15 cellular contexts compared by ENCODE assay signal in the genomic region with DNA sequence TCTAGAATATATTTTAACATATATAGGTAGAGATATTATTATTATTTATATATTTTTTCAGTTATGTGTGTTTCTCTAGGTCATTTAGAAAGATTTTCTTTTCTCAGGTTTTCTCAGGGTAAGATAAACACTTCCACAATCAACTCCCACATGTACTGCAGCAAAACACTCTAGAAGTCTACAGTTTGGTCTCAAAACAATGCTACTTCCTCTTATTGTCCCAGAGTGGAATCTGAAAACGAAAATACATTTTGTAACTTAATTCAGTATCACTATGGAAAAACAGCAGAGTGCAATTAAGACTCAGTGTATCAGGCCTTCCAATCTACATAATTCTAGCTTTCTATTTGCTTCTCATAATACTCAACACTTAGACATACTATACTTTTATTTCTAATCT.
DNase-seq lines count a peak whose midpoint lies in the region; FAIRE-seq and TF ChIP-seq lines count a peak whose summit lies in the region.
"Had no signal": no experiment of that assay in that cellular context is flagged by ENCODE, and none has a peak within 500 bp of the region (broad histone marks: within the 10 kb centered on the region; RNA-seq: fewer than 3 reads in every experiment).

No MANE protein-coding gene starts in this region.

- H3K27ac ChIP-seq in endothelial cell of umbilical vein (ENCODE audit: insufficient read depth, low read depth, low read length) (no peak overlapping the region), uterus (no peak overlapping the region)
- H3K27ac ChIP-seq: A549, C4-2B had no signal

- POLR2A ChIA-PET in endothelial cell of umbilical vein (lab: Charles Lee), result no interaction called here

- TF ChIP-seq POLR2A in GM12891 (IDR thresholded peaks at IDR 0.05; ENCODE audit: low read depth, low read length) (no peak), endothelial cell of umbilical vein (IDR thresholded peaks at IDR 0.05; ENCODE audit: low read depth, low read length) (no peak), uterus (IDR thresholded peaks at IDR 0.05) (no peak)

- dilution Hi-C loops in endothelial cell of umbilical vein (cut with MboI; ENCODE audit: extremely low pct_ligation_motif_present, low sequenced_read_pairs), result no loop called here

- H3K9me3 ChIP-seq in endothelial cell of umbilical vein (replicated peaks; ENCODE audit: control insufficient read depth, insufficient read depth, low read length) (no peaks in the 10 kb centered on the region), uterus (no peaks in the 10 kb centered on the region)
- H3K9me3 ChIP-seq: A549 had no signal

- no peak for DNase-seq in GM12891 (ENCODE audit: insufficient read length, low spot score)
- peak; percentile 5 for DNase-seq in KBM-7
- DNase-seq in NOMO-1 treated with dmso at 0.1 percent for 144 hours (lab: John Stamatoyannopoulos, UW; ENCODE audit: unreplicated experiment), result peak; percentile 3
- DNase-seq in endothelial cell of umbilical vein (ENCODE audit: low read depth, low spot score), result peak; percentile 38
- no peak for DNase-seq in uterus
- no peak for DNase-seq in hepatic stellate cell (ENCODE audit: low spot score)
- DNase-seq in NCI-H510A (lab: John Stamatoyannopoulos, UW), result no peak
- DNase-seq: H9, NCI-H1105, NCI-H1694 treated with DMSO at 0.1 percent for 48 hours, NCI-H345, NCI-H69, SHP77 treated with DMSO at 0.1 percent for 48 hours had no signal

- no peaks in the 10 kb centered on the region for H3K9me1 ChIP-seq in endothelial cell of umbilical vein (replicated peaks; ENCODE audit: control insufficient read depth, extremely low read depth, insufficient read depth, low read length)

- no peak overlapping the region for H2AFZ ChIP-seq in endothelial cell of umbilical vein (ENCODE audit: low read depth, low read length)

- CTCF ChIA-PET in endothelial cell of umbilical vein (lab: Charles Lee), result no interaction called here

- H3K4me2 ChIP-seq in endothelial cell of umbilical vein (ENCODE audit: insufficient read depth, low read length), result no peak overlapping the region
- H3K4me2 ChIP-seq: A549 had no signal

- no peaks in the 10 kb centered on the region for H4K20me1 ChIP-seq in endothelial cell of umbilical vein (replicated peaks; ENCODE audit: control insufficient read depth, extremely low read depth, insufficient read depth, low read length)

- no peaks in the 10 kb centered on the region for H3K36me3 ChIP-seq in endothelial cell of umbilical vein (ENCODE audit: control insufficient read depth in 2 of 2, extremely low read depth in 1 of 2, insufficient read depth in 2 of 2, low read length in 2 of 2)
- no peaks in the 10 kb centered on the region for H3K36me3 ChIP-seq in uterus

- intact Hi-C loops in endothelial cell of umbilical vein (cut with micrococcal nuclease) (no loop called here), uterus (cut with DNase I; ENCODE audit: low total_unique reads) (no loop called here)

- H3K27me3 ChIP-seq in endothelial cell of umbilical vein (ENCODE audit: control insufficient read depth in 2 of 2, insufficient read depth in 2 of 2, low read length in 2 of 2) (no peaks in the 10 kb centered on the region), uterus (no peaks in the 10 kb centered on the region)

- FAIRE-seq in GM12891 (lab: Jason Lieb, UNC), result no peak
- peak; percentile 47 for FAIRE-seq in endothelial cell of umbilical vein (lab: Jason Lieb, UNC)
- FAIRE-seq: A549 had no signal

- BruUV-seq in endothelial cell of umbilical vein (replicated peaks; lab: Mats Ljungman, UMichigan), result no TSS peak

- H3K4me3 ChIP-seq in endothelial cell of umbilical vein (replicated peaks in 1 of 3; ENCODE audit: insufficient read depth in 1 of 3, low read depth in 1 of 3, low read length in 3 of 3) (no peak overlapping the region), uterus (no peak overlapping the region)
- H3K4me3 ChIP-seq: A549 had no signal

- TF ChIP-seq CTCF in endothelial cell of umbilical vein (IDR thresholded peaks at IDR 0.05; ENCODE audit: extremely low read depth in 1 of 2, insufficient read depth in 1 of 2, low read depth in 1 of 2, low read length in 2 of 2), result no peak
- TF ChIP-seq CTCF in uterus (IDR thresholded peaks at IDR 0.05), result no peak

- in situ Hi-C loops in KBM-7 (cut with MboI; ENCODE audit: low pct_unique_long_range_greater_than_20kb, low sequenced_read_pairs), result no loop called here

- H3K79me2 ChIP-seq in endothelial cell of umbilical vein (ENCODE audit: control insufficient read depth, insufficient read depth, low read length), result no peaks in the 10 kb centered on the region

- H3K4me1 ChIP-seq in endothelial cell of umbilical vein (ENCODE audit: control insufficient read depth, extremely low read depth, insufficient read depth, low read length), result no peaks in the 10 kb centered on the region
- no peaks in the 10 kb centered on the region for H3K4me1 ChIP-seq in uterus
- H3K4me1 ChIP-seq: A549 had no signal

- no peak overlapping the region for H3K9ac ChIP-seq in endothelial cell of umbilical vein (replicated peaks; ENCODE audit: extremely low read depth, insufficient read depth, low read length)

TF ChIP-seq in GM12891, 5 proteins besides CTCF, POLR2A, EP300 and RAD21:
- TF ChIP-seq SPI1 (IDR thresholded peaks at IDR 0.05; ENCODE audit: low read depth, low read length) (peak; percentile 51), TAF1 (IDR thresholded peaks at IDR 0.05; ENCODE audit: low read depth, low read length) (no peak)

TF ChIP-seq in endothelial cell of umbilical vein, 7 proteins besides CTCF, POLR2A, EP300 and RAD21:
- TF ChIP-seq FOS (IDR thresholded peaks at IDR 0.05; ENCODE audit: borderline replicate concordance, insufficient read depth, low read length), result no peak
- TF ChIP-seq GATA2 (IDR thresholded peaks at IDR 0.05; ENCODE audit: insufficient read depth, insufficient read length, low read depth, low read length), result no peak
- TF ChIP-seq EZH2 (IDR thresholded peaks at IDR 0.05; ENCODE audit: borderline replicate concordance, low read depth, low read length, severe bottlenecking), result no peak
- no peak for TF ChIP-seq POLR2AphosphoS5 (IDR thresholded peaks at IDR 0.05; ENCODE audit: insufficient read depth, low read depth, low read length)
- TF ChIP-seq JUN (IDR thresholded peaks at IDR 0.05; ENCODE audit: borderline replicate concordance, insufficient read depth, insufficient read length, low read depth), result no peak
- TF ChIP-seq, protein P1, sequence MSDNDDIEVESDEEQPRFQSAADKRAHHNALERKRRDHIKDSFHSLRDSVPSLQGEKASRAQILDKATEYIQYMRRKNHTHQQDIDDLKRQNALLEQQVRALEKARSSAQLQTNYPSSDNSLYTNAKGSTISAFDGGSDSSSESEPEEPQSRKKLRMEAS (IDR thresholded peaks at IDR 0.05; ENCODE audit: insufficient read depth, insufficient read length), result no peak
TF ChIP-seq in endothelial cell of umbilical vein: peak in this region for 0.

Comparison
In these comparisons a context has a peak if more than half of its experiments do, and no peak if none do; other contexts are left out.
1. DNase-seq: peak in KBM-7 (single experiment), NOMO-1 treated with dmso at 0.1 percent for 144 hours (single experiment) and endothelial cell of umbilical vein (single experiment); none in GM12891 (single experiment), uterus (0 of 2), hepatic stellate cell (single experiment) and NCI-H510A (single experiment).